ENCODE assay signal across 1 cellular context in the genomic region with DNA sequence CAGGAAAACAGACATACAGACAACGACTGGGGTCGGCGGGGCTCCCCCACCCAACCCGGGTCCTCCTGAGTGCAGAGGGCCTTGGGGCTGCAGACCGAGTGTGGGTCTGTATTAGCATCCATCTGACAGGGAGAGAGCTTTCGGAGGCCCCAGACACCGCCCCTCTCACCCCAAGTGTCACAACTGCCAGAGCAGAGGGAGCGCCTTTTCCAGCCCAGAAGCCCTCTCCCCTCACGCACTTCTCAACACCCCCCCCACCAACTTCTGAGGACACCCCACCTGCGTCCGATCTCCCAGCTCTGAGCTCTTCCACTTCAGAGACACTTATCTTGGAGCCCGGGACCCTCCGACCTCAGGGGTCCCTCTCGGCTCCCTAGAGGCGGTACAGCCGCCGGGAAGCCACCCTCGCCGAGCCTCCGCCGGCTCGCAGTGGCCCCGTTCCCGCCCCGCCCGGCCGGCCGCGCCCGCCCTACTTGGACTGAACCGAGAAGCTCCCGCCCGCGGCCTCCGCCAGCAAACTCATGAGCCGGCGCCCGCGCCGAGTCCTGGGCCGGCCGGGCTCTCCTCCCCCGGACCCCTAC.
TF ChIP-seq lines count a peak whose summit lies in the region.

No MANE protein-coding gene starts in this region.

TF ChIP-seq in HEK293, 187 proteins besides CTCF, POLR2A, EP300 and RAD21 (continued from another document):
- TF ChIP-seq, protein P1, sequence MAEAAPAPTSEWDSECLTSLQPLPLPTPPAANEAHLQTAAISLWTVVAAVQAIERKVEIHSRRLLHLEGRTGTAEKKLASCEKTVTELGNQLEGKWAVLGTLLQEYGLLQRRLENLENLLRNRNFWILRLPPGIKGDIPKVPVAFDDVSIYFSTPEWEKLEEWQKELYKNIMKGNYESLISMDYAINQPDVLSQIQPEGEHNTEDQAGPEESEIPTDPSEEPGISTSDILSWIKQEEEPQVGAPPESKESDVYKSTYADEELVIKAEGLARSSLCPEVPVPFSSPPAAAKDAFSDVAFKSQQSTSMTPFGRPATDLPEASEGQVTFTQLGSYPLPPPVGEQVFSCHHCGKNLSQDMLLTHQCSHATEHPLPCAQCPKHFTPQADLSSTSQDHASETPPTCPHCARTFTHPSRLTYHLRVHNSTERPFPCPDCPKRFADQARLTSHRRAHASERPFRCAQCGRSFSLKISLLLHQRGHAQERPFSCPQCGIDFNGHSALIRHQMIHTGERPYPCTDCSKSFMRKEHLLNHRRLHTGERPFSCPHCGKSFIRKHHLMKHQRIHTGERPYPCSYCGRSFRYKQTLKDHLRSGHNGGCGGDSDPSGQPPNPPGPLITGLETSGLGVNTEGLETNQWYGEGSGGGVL (tag by site-specific recombination; IDR thresholded peaks at IDR 0.05): 0 out of 2 replicates have a peak, but pooled peaks have one; percentile 11
- TF ChIP-seq ZNF561 (tag by site-specific recombination; IDR thresholded peaks at IDR 0.05; ENCODE audit: borderline replicate concordance): peak; percentile 70; the same call in 1 of the 2 replicates
- peak; percentile 33; the same call in 1 of the 2 replicates for TF ChIP-seq ZBTB8A (tag by site-specific recombination; IDR thresholded peaks at IDR 0.05)
- peak; percentile 48 for TF ChIP-seq ZNF341 (tag by site-specific recombination; IDR thresholded peaks at IDR 0.05; ENCODE audit: low read depth)
- TF ChIP-seq, protein P2, sequence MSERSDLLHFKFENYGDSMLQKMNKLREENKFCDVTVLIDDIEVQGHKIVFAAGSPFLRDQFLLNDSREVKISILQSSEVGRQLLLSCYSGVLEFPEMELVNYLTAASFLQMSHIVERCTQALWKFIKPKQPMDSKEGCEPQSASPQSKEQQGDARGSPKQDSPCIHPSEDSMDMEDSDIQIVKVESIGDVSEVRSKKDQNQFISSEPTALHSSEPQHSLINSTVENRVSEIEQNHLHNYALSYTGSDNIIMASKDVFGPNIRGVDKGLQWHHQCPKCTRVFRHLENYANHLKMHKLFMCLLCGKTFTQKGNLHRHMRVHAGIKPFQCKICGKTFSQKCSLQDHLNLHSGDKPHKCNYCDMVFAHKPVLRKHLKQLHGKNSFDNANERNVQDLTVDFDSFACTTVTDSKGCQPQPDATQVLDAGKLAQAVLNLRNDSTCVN (tag by site-specific recombination; optimal IDR thresholded peaks at IDR 0.05): peak; percentile 11
- TF ChIP-seq GLIS2 (tag by site-specific recombination; IDR thresholded peaks at IDR 0.05): peak; percentile 30; the same call in 1 of the 2 replicates
- TF ChIP-seq, protein P3, sequence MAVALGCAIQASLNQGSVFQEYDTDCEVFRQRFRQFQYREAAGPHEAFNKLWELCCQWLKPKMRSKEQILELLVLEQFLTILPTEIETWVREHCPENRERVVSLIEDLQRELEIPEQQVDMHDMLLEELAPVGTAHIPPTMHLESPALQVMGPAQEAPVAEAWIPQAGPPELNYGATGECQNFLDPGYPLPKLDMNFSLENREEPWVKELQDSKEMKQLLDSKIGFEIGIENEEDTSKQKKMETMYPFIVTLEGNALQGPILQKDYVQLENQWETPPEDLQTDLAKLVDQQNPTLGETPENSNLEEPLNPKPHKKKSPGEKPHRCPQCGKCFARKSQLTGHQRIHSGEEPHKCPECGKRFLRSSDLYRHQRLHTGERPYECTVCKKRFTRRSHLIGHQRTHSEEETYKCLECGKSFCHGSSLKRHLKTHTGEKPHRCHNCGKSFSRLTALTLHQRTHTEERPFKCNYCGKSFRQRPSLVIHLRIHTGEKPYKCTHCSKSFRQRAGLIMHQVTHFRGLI (tag by site-specific recombination; IDR thresholded peaks at IDR 0.05): peak; percentile 41; the same call in 1 of the 2 replicates
- no peak for TF ChIP-seq MEIS1 (CRISPR knock-in tag; IDR thresholded peaks at IDR 0.05; ENCODE audit: borderline replicate concordance)
- no peak for TF ChIP-seq KLF7 (tag by site-specific recombination; IDR thresholded peaks at IDR 0.05; ENCODE audit: borderline replicate concordance)
- TF ChIP-seq ZNF132 (tag by site-specific recombination; IDR thresholded peaks at IDR 0.05; ENCODE audit: borderline replicate concordance): no peak
- TF ChIP-seq EGR2 (tag by site-specific recombination; IDR thresholded peaks at IDR 0.05; ENCODE audit: low read depth): no peak
